Comparison of ENCODE assay signal across 8 cellular contexts in genomic region chr1:153633161-153633746, GRCh38. TPM values are rescaled to one million over a fixed set of nuclear protein-coding genes. Genes with fewer than 3 reads are reported as not detected.
DNase-seq lines count a peak whose midpoint lies in the region; ATAC-seq lines count a peak whose summit lies in the region.

No MANE protein-coding gene starts in this region.

- H3K4me1 ChIP-seq in iPS-15b (ENCODE audit: control insufficient read depth, insufficient read depth, low read length) (no peaks in the 10 kb centered on the region), stomach smooth muscle (ENCODE audit: control insufficient read depth, insufficient read depth, low read length) (peaks cover 39% of the 10 kb centered on the region)

- no peaks in the 10 kb centered on the region for H3K9me3 Mint-ChIP-seq in activated T-cell treated with anti-CD3 and anti-CD28 coated beads, Interleukin-2, amount 50 U/mL, for 4 hours
- no peaks in the 10 kb centered on the region for H3K9me3 Mint-ChIP-seq in activated T-helper 1 cell treated with anti-CD3 and anti-CD28 coated beads, Interleukin-12 subunit alpha, Interleukin-12 subunit beta, Interleukin-2, Interleukin-4 antibody, amounts not matched to agents 30 ng/mL and 10 ng/mL and 1 ng/mL, durations not matched to agents 14 hours and 24 hours and 36 hours

- DNase-seq in activated T-cell treated with anti-CD3 and anti-CD28 coated beads, Interleukin-2, amount 50 U/mL, for 4 hours = no peak
- no peak for DNase-seq in activated T-cell treated with anti-CD3 and anti-CD28 coated beads, Interleukin-2, amount 50 U/mL, for 1 hour
- DNase-seq in activated T-helper 1 cell treated with anti-CD3 and anti-CD28 coated beads, Interleukin-12 subunit alpha, Interleukin-12 subunit beta, Interleukin-2, Interleukin-4 antibody, amounts not matched to agents 30 ng/mL and 10 ng/mL and 1 ng/mL, durations not matched to agents 14 hours and 24 hours and 36 hours (ENCODE audit: low spot score) = peak; percentile 12
- DNase-seq in NCI-H524 treated with DMSO at 0.1 percent for 48 hours (lab: John Stamatoyannopoulos, UW) (no peak), kidney tubule cell (ENCODE audit: low spot score) (no peak)

- peak overlapping the region; percentile 100 for H3K27ac Mint-ChIP-seq in activated T-helper 1 cell treated with anti-CD3 and anti-CD28 coated beads, Interleukin-12 subunit alpha, Interleukin-12 subunit beta, Interleukin-2, Interleukin-4 antibody, amounts not matched to agents 30 ng/mL and 10 ng/mL and 1 ng/mL, durations not matched to agents 14 hours and 24 hours and 36 hours

- no peak for ATAC-seq in activated T-cell treated with anti-CD3 and anti-CD28 coated beads, Interleukin-2, amount 50 U/mL, for 4 hours
- no peak for ATAC-seq in HG03521 (IDR thresholded peaks at IDR 0.05; ENCODE audit: unreplicated experiment)

- H3K4me3 Mint-ChIP-seq in activated T-cell treated with anti-CD3 and anti-CD28 coated beads, Interleukin-2, amount 50 U/mL, for 4 hours = peak overlapping the region; percentile 92
- peak overlapping the region; percentile 97 for H3K4me3 Mint-ChIP-seq in activated T-helper 1 cell treated with anti-CD3 and anti-CD28 coated beads, Interleukin-12 subunit alpha, Interleukin-12 subunit beta, Interleukin-2, Interleukin-4 antibody, amounts not matched to agents 30 ng/mL and 10 ng/mL and 1 ng/mL, durations not matched to agents 14 hours and 24 hours and 36 hours

- H3K36me3 ChIP-seq in iPS-15b (ENCODE audit: control insufficient read depth, insufficient read depth, low read length) = peaks cover 16% of the 10 kb centered on the region
- peaks cover 17 to 19% of the 10 kb centered on the region in 2 donors for H3K36me3 ChIP-seq in stomach smooth muscle (ENCODE audit: control insufficient read depth in 2 of 2, insufficient read depth in 2 of 2, low read length in 2 of 2)

- H3K9ac ChIP-seq in iPS-15b (ENCODE audit: low read depth, low read length) = no peak overlapping the region
- peak overlapping the region; percentile 26 to 29 for H3K9ac ChIP-seq in stomach smooth muscle (ENCODE audit: low read length in 2 of 2)

- H3K9me3 ChIP-seq in iPS-15b (ENCODE audit: control insufficient read depth, insufficient read depth, low read length) (no peaks in the 10 kb centered on the region), stomach smooth muscle (ENCODE audit: control insufficient read depth in 2 of 2, low read length in 2 of 2) (no peaks in the 10 kb centered on the region)

- H3K27me3 Mint-ChIP-seq in activated T-cell treated with anti-CD3 and anti-CD28 coated beads, Interleukin-2, amount 50 U/mL, for 4 hours (ENCODE audit: low read depth) = no peaks in the 10 kb centered on the region
- no peaks in the 10 kb centered on the region for H3K27me3 Mint-ChIP-seq in activated T-helper 1 cell treated with anti-CD3 and anti-CD28 coated beads, Interleukin-12 subunit alpha, Interleukin-12 subunit beta, Interleukin-2, Interleukin-4 antibody, amounts not matched to agents 30 ng/mL and 10 ng/mL and 1 ng/mL, durations not matched to agents 14 hours and 24 hours and 36 hours (ENCODE audit: insufficient read depth)

- peaks cover 15% of the 10 kb centered on the region for H3K36me3 Mint-ChIP-seq in activated T-cell treated with anti-CD3 and anti-CD28 coated beads, Interleukin-2, amount 50 U/mL, for 4 hours (ENCODE audit: insufficient read depth)
- peaks cover 21% of the 10 kb centered on the region for H3K36me3 Mint-ChIP-seq in activated T-helper 1 cell treated with anti-CD3 and anti-CD28 coated beads, Interleukin-12 subunit alpha, Interleukin-12 subunit beta, Interleukin-2, Interleukin-4 antibody, amounts not matched to agents 30 ng/mL and 10 ng/mL and 1 ng/mL, durations not matched to agents 14 hours and 24 hours and 36 hours (ENCODE audit: low read depth)

- intact Hi-C loops in activated T-helper 1 cell treated with anti-CD3 and anti-CD28 coated beads, Interleukin-12 subunit alpha, Interleukin-12 subunit beta, Interleukin-2, Interleukin-4 antibody, amounts not matched to agents 30 ng/mL and 10 ng/mL and 1 ng/mL, durations not matched to agents 14 hours and 24 hours and 36 hours (cut with micrococcal nuclease) = loop anchor here (1.0 to 5.0 kb wide), 4 partner anchors 16 to 97 kb away; partner anchors contain the start of genes S100A2 and S100A4

- peak overlapping the region; percentile 99 for H3K27ac ChIP-seq in stomach smooth muscle (ENCODE audit: low read length)

- H3K27me3 ChIP-seq in iPS-15b (ENCODE audit: control insufficient read depth, insufficient read depth, low read length) = no peaks in the 10 kb centered on the region
- H3K27me3 ChIP-seq in stomach smooth muscle (ENCODE audit: control insufficient read depth in 1 of 2, insufficient read depth in 2 of 2, low read length in 2 of 2) = no peaks in the 10 kb centered on the region

- peak overlapping the region; percentile 99 for H3K4me3 ChIP-seq in iPS-15b (ENCODE audit: low read depth, low read length)
- peak overlapping the region; percentile 93 to 98 for H3K4me3 ChIP-seq in stomach smooth muscle (ENCODE audit: low read length in 2 of 2)

- H3K4me1 Mint-ChIP-seq in activated T-cell treated with anti-CD3 and anti-CD28 coated beads, Interleukin-2, amount 50 U/mL, for 4 hours (ENCODE audit: low read depth) = peaks cover 34% of the 10 kb centered on the region
- peaks cover 45% of the 10 kb centered on the region for H3K4me1 Mint-ChIP-seq in activated T-helper 1 cell treated with anti-CD3 and anti-CD28 coated beads, Interleukin-12 subunit alpha, Interleukin-12 subunit beta, Interleukin-2, Interleukin-4 antibody, amounts not matched to agents 30 ng/mL and 10 ng/mL and 1 ng/mL, durations not matched to agents 14 hours and 24 hours and 36 hours (ENCODE audit: low read depth)

RNA-seq across cellular contexts. Expression of gene CHTOP, which starts 0.6 kb away (rescaled TPM):
- 100 to 1,000 TPM; 111 to 117 (median 114) TPM for total RNA-seq in activated T-cell treated with anti-CD3 and anti-CD28 coated beads, Interleukin-2, amount 50 U/mL, for 4 hours
- 101 and 105 TPM in 2 replicates for total RNA-seq in activated T-helper 1 cell treated with anti-CD3 and anti-CD28 coated beads, Interleukin-12 subunit alpha, Interleukin-12 subunit beta, Interleukin-2, Interleukin-4 antibody, amounts not matched to agents 30 ng/mL and 10 ng/mL and 1 ng/mL, durations not matched to agents 14 hours and 24 hours and 36 hours

RNA-seq across cellular contexts. Expression of gene S100A1, which starts 5.0 kb away (rescaled TPM):
- not detected for total RNA-seq in activated T-cell treated with anti-CD3 and anti-CD28 coated beads, Interleukin-2, amount 50 U/mL, for 4 hours
- not detected in 2 replicates for total RNA-seq in activated T-helper 1 cell treated with anti-CD3 and anti-CD28 coated beads, Interleukin-12 subunit alpha, Interleukin-12 subunit beta, Interleukin-2, Interleukin-4 antibody, amounts not matched to agents 30 ng/mL and 10 ng/mL and 1 ng/mL, durations not matched to agents 14 hours and 24 hours and 36 hours

RNA-seq across cellular contexts. Expression of gene S100A13, which starts 5.9 kb away (rescaled TPM):
- 1 to 10 TPM; 2.0 to 4.9 (median 3.3) TPM for total RNA-seq in activated T-cell treated with anti-CD3 and anti-CD28 coated beads, Interleukin-2, amount 50 U/mL, for 4 hours
- 2.5 and 5.1 TPM in 2 replicates for total RNA-seq in activated T-helper 1 cell treated with anti-CD3 and anti-CD28 coated beads, Interleukin-12 subunit alpha, Interleukin-12 subunit beta, Interleukin-2, Interleukin-4 antibody, amounts not matched to agents 30 ng/mL and 10 ng/mL and 1 ng/mL, durations not matched to agents 14 hours and 24 hours and 36 hours

RNA-seq across cellular contexts. Expression of gene S100A14, which starts 17.1 kb away (rescaled TPM):
- under 1 TPM in 2 of 3 donors, not detected in 1; 0.32 to 0.43 TPM for total RNA-seq in activated T-cell treated with anti-CD3 and anti-CD28 coated beads, Interleukin-2, amount 50 U/mL, for 4 hours
- total RNA-seq in activated T-helper 1 cell treated with anti-CD3 and anti-CD28 coated beads, Interleukin-12 subunit alpha, Interleukin-12 subunit beta, Interleukin-2, Interleukin-4 antibody, amounts not matched to agents 30 ng/mL and 10 ng/mL and 1 ng/mL, durations not matched to agents 14 hours and 24 hours and 36 hours = 0.16 TPM in 1 of 2 replicates, not detected in the other

RNA-seq across cellular contexts. Expression of gene S100A16, which starts 20.3 kb away (rescaled TPM):
- total RNA-seq in activated T-cell treated with anti-CD3 and anti-CD28 coated beads, Interleukin-2, amount 50 U/mL, for 4 hours = under 1 TPM in 2 of 3 donors, not detected in 1; 0.24 to 0.29 TPM
- not detected in 2 replicates for total RNA-seq in activated T-helper 1 cell treated with anti-CD3 and anti-CD28 coated beads, Interleukin-12 subunit alpha, Interleukin-12 subunit beta, Interleukin-2, Interleukin-4 antibody, amounts not matched to agents 30 ng/mL and 10 ng/mL and 1 ng/mL, durations not matched to agents 14 hours and 24 hours and 36 hours
